In the genomic region with DNA sequence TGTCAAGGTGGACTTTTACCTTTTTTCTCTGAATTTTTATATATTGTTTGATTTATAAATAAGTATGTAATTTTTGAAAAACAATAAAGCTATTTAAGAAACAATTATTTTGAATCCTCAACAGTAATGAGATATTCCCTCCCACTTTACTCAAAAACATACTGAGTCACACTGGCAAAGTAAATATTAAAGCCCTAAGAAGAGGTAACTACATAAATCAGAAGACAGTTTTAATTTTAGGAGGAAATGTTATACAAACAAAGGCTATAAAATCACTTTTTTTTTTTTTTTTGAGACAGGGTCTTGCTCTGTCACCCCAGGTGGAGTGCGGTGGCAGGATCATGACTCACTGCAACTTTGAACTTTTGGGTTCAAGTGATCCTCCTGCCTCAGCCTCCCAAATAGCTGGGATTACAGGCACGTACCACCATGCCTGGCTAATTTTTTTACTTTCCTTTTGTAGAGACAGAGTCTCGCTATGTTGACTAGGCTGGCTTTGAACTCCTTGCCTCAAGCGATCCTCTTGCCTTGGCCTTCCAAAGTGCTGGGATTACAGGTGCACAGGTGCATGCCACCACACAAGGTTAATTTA, we compare ENCODE assay signal across 20 cellular contexts. TPM values are rescaled to one million over a fixed set of nuclear protein-coding genes. Genes with fewer than 3 reads are reported as not detected.
A peak's percentile ranks its signal among the peaks of the same experiment; 100 is the strongest.
DNase-seq lines count a peak whose midpoint lies in the region; ATAC-seq, FAIRE-seq and TF ChIP-seq lines count a peak whose summit lies in the region.
"Had no signal": no experiment of that assay in that cellular context is flagged by ENCODE, and none has a peak within 500 bp of the region (broad histone marks: within the 10 kb centered on the region; RNA-seq: fewer than 3 reads in every experiment).

No MANE protein-coding gene starts in this region.

- H3K27me3 ChIP-seq in bronchial epithelial cell (ENCODE audit: control insufficient read depth, insufficient read depth, low read length) (no peaks in the 10 kb centered on the region), upper lobe of left lung (no peaks in the 10 kb centered on the region)
- H3K27me3 ChIP-seq: BE2C had no signal

- 94 to 98% methylated on average over 4 of the region's 4 CpGs for WGBS in upper lobe of left lung, 2 donors

- DNase-seq in SHP77 treated with DMSO at 0.1 percent for 48 hours (lab: John Stamatoyannopoulos, UW), result peak; percentile 52
- DNase-seq in SHP77 (lab: John Stamatoyannopoulos, UW), result no peak
- peak; percentile 25 for DNase-seq in bronchial epithelial cell (ENCODE audit: low read depth)
- no peak for DNase-seq in activated CD4-positive, alpha-beta T cell treated with anti-CD3 and anti-CD28 coated beads, Interleukin-2, amount 50 U/mL, for 4 hours
- DNase-seq in DMS 273 (lab: John Stamatoyannopoulos, UW; ENCODE audit: unreplicated experiment), result no peak
- DNase-seq in upper lobe of left lung, result no peak
- DNase-seq: BE2C; C1 segment of cervical spinal cord; CD4-positive, CD25-positive, alpha-beta regulatory T cell; CD8-positive, alpha-beta memory T cell; COR-L47; DMS79 treated with DMSO at 0.1 percent for 48 hours; H9; IMR-90 had no signal

- TF ChIP-seq POLR2A in upper lobe of left lung (IDR thresholded peaks at IDR 0.05), result no peak

- H3K9me3 ChIP-seq in upper lobe of left lung, result no peaks in the 10 kb centered on the region
- H3K9me3 ChIP-seq: BE2C had no signal

- TF ChIP-seq CTCF in bronchial epithelial cell (IDR thresholded peaks at IDR 0.05; ENCODE audit: insufficient read depth, low read length, severe bottlenecking) (no peak), upper lobe of left lung (IDR thresholded peaks at IDR 0.05) (no peak)

- H3K4me1 ChIP-seq in upper lobe of left lung, result peaks cover 0 to 6% (median 4%) of the 10 kb centered on the region in 4 donors
- H3K4me1 ChIP-seq: BE2C had no signal

- no peak for TF ChIP-seq EP300 in upper lobe of left lung (IDR thresholded peaks at IDR 0.05)

- H3K4me3 ChIP-seq in bronchial epithelial cell (ENCODE audit: low read depth, low read length), result no peak overlapping the region
- no peak overlapping the region for H3K4me3 ChIP-seq in upper lobe of left lung
- H3K4me3 ChIP-seq: GM12878, K562 had no signal

- peak; percentile 23 for FAIRE-seq in G401.6 (lab: Jason Lieb, UNC)
- no peak for FAIRE-seq in bronchial epithelial cell (lab: Jason Lieb, UNC)
- FAIRE-seq: GM12878, GM19239, H1, K562 had no signal

- ATAC-seq in upper lobe of left lung (ENCODE audit: low FRiP score in 2 of 2), result no peak
- ATAC-seq: GM12878, K562 had no signal

- H3K27ac ChIP-seq in upper lobe of left lung, result no peak overlapping the region
- H3K27ac ChIP-seq: 22Rv1 had no signal

- no peaks in the 10 kb centered on the region for H3K36me3 ChIP-seq in bronchial epithelial cell (ENCODE audit: control insufficient read depth, insufficient read depth, low read length)
- H3K36me3 ChIP-seq in upper lobe of left lung, result no peaks in the 10 kb centered on the region
- H3K36me3 ChIP-seq: BE2C had no signal

RNA-seq across cellular contexts. Expression of a gene that starts 36.2 kb away (rescaled TPM):
- total RNA-seq in bronchial epithelial cell (under 0.01 TPM in 2 replicates), upper lobe of left lung (1 to 10 TPM; 2.0 to 6.3 (median 3.2) TPM)

Comparison
In these comparisons a context has a peak if more than half of its experiments do, and no peak if none do; other contexts are left out.
1. DNase-seq: peak in SHP77 treated with DMSO at 0.1 percent for 48 hours (single experiment) and bronchial epithelial cell (single experiment); none in SHP77 (0 of 2), activated CD4-positive, alpha-beta T cell treated with anti-CD3 and anti-CD28 coated beads, Interleukin-2, amount 50 U/mL, for 4 hours (0 of 2), DMS 273 (single experiment) and upper lobe of left lung (0 of 2).